In the genomic region with DNA sequence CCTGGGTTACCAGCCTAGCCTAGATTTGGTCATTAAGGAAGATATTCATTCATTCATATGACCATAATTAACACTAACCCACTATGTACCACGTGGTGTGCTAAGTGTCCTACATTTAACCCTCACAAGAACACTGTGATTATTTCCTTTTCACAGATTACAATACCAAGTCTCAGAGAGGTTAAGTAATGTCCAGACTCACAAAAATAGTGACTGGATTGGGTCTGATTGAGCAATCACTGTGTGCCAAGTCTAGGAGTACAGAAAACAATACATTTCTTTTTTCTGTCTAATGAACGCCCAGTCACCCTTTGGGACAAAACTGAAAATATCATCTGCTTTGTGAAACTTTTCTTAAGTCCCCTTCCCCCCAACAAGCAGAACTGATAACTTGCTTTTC, we compare ENCODE assay signal across 1 cellular context.
TF ChIP-seq lines count a peak whose summit lies in the region.

No MANE protein-coding gene starts in this region.

TF ChIP-seq in GM12878, 131 proteins besides CTCF, POLR2A, EP300 and RAD21 (continued from another document):
- no peak for TF ChIP-seq SREBF2 (IDR thresholded peaks at IDR 0.05; ENCODE audit: low read length)
- TF ChIP-seq SIN3A (IDR thresholded peaks at IDR 0.05; ENCODE audit: low read depth, low read length), result no peak
- TF ChIP-seq, protein P1, sequence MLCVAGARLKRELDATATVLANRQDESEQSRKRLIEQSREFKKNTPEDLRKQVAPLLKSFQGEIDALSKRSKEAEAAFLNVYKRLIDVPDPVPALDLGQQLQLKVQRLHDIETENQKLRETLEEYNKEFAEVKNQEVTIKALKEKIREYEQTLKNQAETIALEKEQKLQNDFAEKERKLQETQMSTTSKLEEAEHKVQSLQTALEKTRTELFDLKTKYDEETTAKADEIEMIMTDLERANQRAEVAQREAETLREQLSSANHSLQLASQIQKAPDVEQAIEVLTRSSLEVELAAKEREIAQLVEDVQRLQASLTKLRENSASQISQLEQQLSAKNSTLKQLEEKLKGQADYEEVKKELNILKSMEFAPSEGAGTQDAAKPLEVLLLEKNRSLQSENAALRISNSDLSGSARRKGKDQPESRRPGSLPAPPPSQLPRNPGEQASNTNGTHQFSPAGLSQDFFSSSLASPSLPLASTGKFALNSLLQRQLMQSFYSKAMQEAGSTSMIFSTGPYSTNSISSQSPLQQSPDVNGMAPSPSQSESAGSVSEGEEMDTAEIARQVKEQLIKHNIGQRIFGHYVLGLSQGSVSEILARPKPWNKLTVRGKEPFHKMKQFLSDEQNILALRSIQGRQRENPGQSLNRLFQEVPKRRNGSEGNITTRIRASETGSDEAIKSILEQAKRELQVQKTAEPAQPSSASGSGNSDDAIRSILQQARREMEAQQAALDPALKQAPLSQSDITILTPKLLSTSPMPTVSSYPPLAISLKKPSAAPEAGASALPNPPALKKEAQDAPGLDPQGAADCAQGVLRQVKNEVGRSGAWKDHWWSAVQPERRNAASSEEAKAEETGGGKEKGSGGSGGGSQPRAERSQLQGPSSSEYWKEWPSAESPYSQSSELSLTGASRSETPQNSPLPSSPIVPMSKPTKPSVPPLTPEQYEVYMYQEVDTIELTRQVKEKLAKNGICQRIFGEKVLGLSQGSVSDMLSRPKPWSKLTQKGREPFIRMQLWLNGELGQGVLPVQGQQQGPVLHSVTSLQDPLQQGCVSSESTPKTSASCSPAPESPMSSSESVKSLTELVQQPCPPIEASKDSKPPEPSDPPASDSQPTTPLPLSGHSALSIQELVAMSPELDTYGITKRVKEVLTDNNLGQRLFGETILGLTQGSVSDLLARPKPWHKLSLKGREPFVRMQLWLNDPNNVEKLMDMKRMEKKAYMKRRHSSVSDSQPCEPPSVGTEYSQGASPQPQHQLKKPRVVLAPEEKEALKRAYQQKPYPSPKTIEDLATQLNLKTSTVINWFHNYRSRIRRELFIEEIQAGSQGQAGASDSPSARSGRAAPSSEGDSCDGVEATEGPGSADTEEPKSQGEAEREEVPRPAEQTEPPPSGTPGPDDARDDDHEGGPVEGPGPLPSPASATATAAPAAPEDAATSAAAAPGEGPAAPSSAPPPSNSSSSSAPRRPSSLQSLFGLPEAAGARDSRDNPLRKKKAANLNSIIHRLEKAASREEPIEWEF (IDR thresholded peaks at IDR 0.05; ENCODE audit: insufficient replicate concordance, low read depth, low read length), result no peak
- TF ChIP-seq, protein P2, sequence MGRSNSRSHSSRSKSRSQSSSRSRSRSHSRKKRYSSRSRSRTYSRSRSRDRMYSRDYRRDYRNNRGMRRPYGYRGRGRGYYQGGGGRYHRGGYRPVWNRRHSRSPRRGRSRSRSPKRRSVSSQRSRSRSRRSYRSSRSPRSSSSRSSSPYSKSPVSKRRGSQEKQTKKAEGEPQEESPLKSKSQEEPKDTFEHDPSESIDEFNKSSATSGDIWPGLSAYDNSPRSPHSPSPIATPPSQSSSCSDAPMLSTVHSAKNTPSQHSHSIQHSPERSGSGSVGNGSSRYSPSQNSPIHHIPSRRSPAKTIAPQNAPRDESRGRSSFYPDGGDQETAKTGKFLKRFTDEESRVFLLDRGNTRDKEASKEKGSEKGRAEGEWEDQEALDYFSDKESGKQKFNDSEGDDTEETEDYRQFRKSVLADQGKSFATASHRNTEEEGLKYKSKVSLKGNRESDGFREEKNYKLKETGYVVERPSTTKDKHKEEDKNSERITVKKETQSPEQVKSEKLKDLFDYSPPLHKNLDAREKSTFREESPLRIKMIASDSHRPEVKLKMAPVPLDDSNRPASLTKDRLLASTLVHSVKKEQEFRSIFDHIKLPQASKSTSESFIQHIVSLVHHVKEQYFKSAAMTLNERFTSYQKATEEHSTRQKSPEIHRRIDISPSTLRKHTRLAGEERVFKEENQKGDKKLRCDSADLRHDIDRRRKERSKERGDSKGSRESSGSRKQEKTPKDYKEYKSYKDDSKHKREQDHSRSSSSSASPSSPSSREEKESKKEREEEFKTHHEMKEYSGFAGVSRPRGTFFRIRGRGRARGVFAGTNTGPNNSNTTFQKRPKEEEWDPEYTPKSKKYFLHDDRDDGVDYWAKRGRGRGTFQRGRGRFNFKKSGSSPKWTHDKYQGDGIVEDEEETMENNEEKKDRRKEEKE (IDR thresholded peaks at IDR 0.05), result no peak
- no peak for TF ChIP-seq POU2F2 (IDR thresholded peaks at IDR 0.05; ENCODE audit: borderline replicate concordance, low read depth, low read length)
TF ChIP-seq in GM12878: peak in this region for 0.
